In genomic region chr4:160414516-160414915, GRCh38 we compare ENCODE assay signal across 18 cellular contexts.
"Had no signal": no experiment of that assay in that cellular context is flagged by ENCODE, and none has a peak within 500 bp of the region (broad histone marks: within the 10 kb centered on the region; RNA-seq: fewer than 3 reads in every experiment).

No MANE protein-coding gene starts in this region.

- DNase-seq: dermis blood vessel endothelial cell; esophagus squamous epithelium; foreskin fibroblast; glutamatergic neuron; islet precursor cell; mammary epithelial cell; naive thymus-derived CD4-positive, alpha-beta T cell; right lobe of liver; spleen; stimulated activated CD4-positive, alpha-beta T cell treated with anti-CD3 and anti-CD28 coated beads, Interleukin-15, amount 100 ng/mL, for 24 hours; stimulated activated CD4-positive, alpha-beta T cell treated with anti-CD3 and anti-CD28 coated beads, Interleukin-1b, Interleukin-23, amount 100 ng/mL, for 48 hours; stimulated activated CD4-positive, alpha-beta T cell treated with anti-CD3 and anti-CD28 coated beads, Interleukin-4, amount 100 ng/mL, for 24 hours; tibial artery; upper lobe of left lung; uterus had no signal

- H3K4me3 ChIP-seq: esophagus squamous epithelium, gastroesophageal sphincter, right lobe of liver, spleen, tibial artery, upper lobe of left lung, uterus had no signal

- ATAC-seq: gastroesophageal sphincter; left lobe of liver; naive thymus-derived CD4-positive, alpha-beta T cell; right lobe of liver; stimulated activated memory B cell treated with anti-CD40 and anti-IgM and Interleukin-4, amounts not matched to agents 10 μg/mL and 1 μg/mL and 100 μg/mL, for 72 hours had no signal

- H3K4me1 ChIP-seq: esophagus squamous epithelium, gastroesophageal sphincter, right lobe of liver, spleen, tibial artery, upper lobe of left lung, uterus had no signal

- H3K27ac ChIP-seq: esophagus squamous epithelium, gastroesophageal sphincter, right lobe of liver, spleen, tibial artery, upper lobe of left lung, uterus had no signal

- H3K36me3 ChIP-seq: esophagus squamous epithelium, gastroesophageal sphincter, right lobe of liver, spleen, tibial artery, upper lobe of left lung, uterus had no signal

- H3K27me3 ChIP-seq: esophagus squamous epithelium, gastroesophageal sphincter, right lobe of liver, spleen, tibial artery, upper lobe of left lung, uterus had no signal

- H3K9me3 ChIP-seq: esophagus squamous epithelium, gastroesophageal sphincter, right lobe of liver, spleen, tibial artery, upper lobe of left lung, uterus had no signal
